ENCODE assay signal across 9 cellular contexts in genomic region chr3:128497305-128498126, GRCh38. TPM values are rescaled to one million over a fixed set of nuclear protein-coding genes. Genes with fewer than 3 reads are reported as not detected.
DNase-seq lines count a peak whose midpoint lies in the region; ATAC-seq and TF ChIP-seq lines count a peak whose summit lies in the region.
"Had no signal": no experiment of that assay in that cellular context is flagged by ENCODE, and none has a peak within 500 bp of the region (broad histone marks: within the 10 kb centered on the region; RNA-seq: fewer than 3 reads in every experiment).

No MANE protein-coding gene starts in this region.

- 3 to 5% methylated on average over 77 of the region's 77 CpGs for WGBS in heart right ventricle, 2 donors
- 7% methylated on average over 74 of the region's 77 CpGs for WGBS in prostate gland
- 2% methylated on average over 77 of the region's 77 CpGs for WGBS in urinary bladder

- H3K36me3 ChIP-seq in MM.1S (replicated peaks; ENCODE audit: insufficient read depth, low read length) (no peaks in the 10 kb centered on the region), SK-N-MC (ENCODE audit: insufficient read depth, low read length) (no peaks in the 10 kb centered on the region), heart right ventricle (no peaks in the 10 kb centered on the region), prostate gland (no peaks in the 10 kb centered on the region), urinary bladder (ENCODE audit: insufficient read depth) (no peaks in the 10 kb centered on the region)

- H4K20me1 ChIP-seq in MM.1S (ENCODE audit: insufficient read depth, low read length) = no peaks in the 10 kb centered on the region

- TF ChIP-seq CTCF in MM.1S (IDR thresholded peaks at IDR 0.05; ENCODE audit: low read length) = peak; percentile 50
- peak; percentile 57 to 90 (median 81) for TF ChIP-seq CTCF in heart right ventricle (IDR thresholded peaks at IDR 0.05)
- TF ChIP-seq CTCF in prostate gland (IDR thresholded peaks at IDR 0.05) = peak; percentile 74 to 98 (median 81)

- H3K27ac Mint-ChIP-seq in activated naive CD4-positive, alpha-beta T cell treated with anti-CD3 and anti-CD28 coated beads, Interleukin-2, amount 10 ng/mL, durations not matched to agents 7 days and 5 days = no peak overlapping the region

- intact Hi-C loops in heart right ventricle (cut with DNase I) = loop anchor here (2.0 to 10.0 kb wide), 12 partner anchors 70 to 413 kb away; no protein-coding TSS in a partner anchor
- intact Hi-C loops in prostate gland (cut with DNase I) = loop anchor here (2.0 to 5.0 kb wide), 4 partner anchors 71 to 420 kb away; no protein-coding TSS in a partner anchor

- TF ChIP-seq POLR2A in prostate gland (IDR thresholded peaks at IDR 0.05) = peak; percentile 7

- ATAC-seq in heart right ventricle (peak; percentile 66 to 88 (median 82)), HG03135 (IDR thresholded peaks at IDR 0.05; ENCODE audit: unreplicated experiment) (no peak)

- H3K4me1 ChIP-seq in MM.1S (ENCODE audit: low read length) (no peaks in the 10 kb centered on the region), heart right ventricle (peaks cover 2 to 31% (median 27%) of the 10 kb centered on the region in 9 donors), prostate gland (replicated peaks) (no peaks in the 10 kb centered on the region), urinary bladder (ENCODE audit: insufficient read depth) (no peaks in the 10 kb centered on the region)

- no peaks in the 10 kb centered on the region for H3F3A ChIP-seq in MM.1S (ENCODE audit: insufficient read depth, low read length)

- peaks cover 85% of the 10 kb centered on the region for H3K27me3 Mint-ChIP-seq in activated naive CD4-positive, alpha-beta T cell treated with anti-CD3 and anti-CD28 coated beads, Interleukin-2, amount 10 ng/mL, durations not matched to agents 7 days and 5 days

- H3K4me1 Mint-ChIP-seq in activated naive CD4-positive, alpha-beta T cell treated with anti-CD3 and anti-CD28 coated beads, Interleukin-2, amount 10 ng/mL, durations not matched to agents 7 days and 5 days = peaks cover 10% of the 10 kb centered on the region

- CTCF ChIA-PET in activated naive CD4-positive, alpha-beta T cell treated with anti-CD3 and anti-CD28 coated beads, Interleukin-2, amount 10 ng/mL, durations not matched to agents 7 days and 5 days (lab: Charles Lee) = interaction anchor here (0.8 to 5.3 kb wide), 5 partner anchors 8 to 109 kb away, joined by 3 to 62 read pairs (median 5); no protein-coding TSS in a partner anchor

- H3K4me3 Mint-ChIP-seq in activated naive CD4-positive, alpha-beta T cell treated with anti-CD3 and anti-CD28 coated beads, Interleukin-2, amount 10 ng/mL, durations not matched to agents 7 days and 5 days = peak overlapping the region; percentile 67

- H3K4me3 ChIP-seq in MM.1S (ENCODE audit: low read length) (peak overlapping the region; percentile 61), SK-N-MC (peak overlapping the region; percentile 84), heart right ventricle (peak overlapping the region; percentile 32 to 65 (median 55)), prostate gland (peak overlapping the region; percentile 53 to 56), urinary bladder (ENCODE audit: low read depth, low read length) (peak overlapping the region; percentile 60)

- H3K27me3 ChIP-seq in MM.1S (replicated peaks; ENCODE audit: insufficient read depth, low read length) (peaks cover 94% of the 10 kb centered on the region), heart right ventricle (peaks cover 3 to 89% (median 48%) of the 10 kb centered on the region in 7 donors), prostate gland (replicated peaks; ENCODE audit: insufficient read depth) (no peaks in the 10 kb centered on the region)

- no peaks in the 10 kb centered on the region for H3K79me2 ChIP-seq in MM.1S (ENCODE audit: low read length)

- H3K9me3 Mint-ChIP-seq in activated naive CD4-positive, alpha-beta T cell treated with anti-CD3 and anti-CD28 coated beads, Interleukin-2, amount 10 ng/mL, durations not matched to agents 7 days and 5 days = no peaks in the 10 kb centered on the region

- H3K4me2 ChIP-seq in MM.1S (ENCODE audit: low read depth, low read length) = peak overlapping the region; percentile 76

- no peaks in the 10 kb centered on the region for H3K9me2 ChIP-seq in MM.1S (replicated peaks; ENCODE audit: insufficient read depth, low read length)

- H3K9ac ChIP-seq in MM.1S (ENCODE audit: low read length) (no peak overlapping the region), SK-N-MC (ENCODE audit: insufficient read length) (peak overlapping the region; percentile 62)

- DNase-seq in DMS53 treated with DMSO at 0.1 percent for 48 hours (lab: John Stamatoyannopoulos, UW; ENCODE audit: unreplicated experiment) (peak; percentile 32), MM.1S (peak; percentile 44), SK-N-MC (ENCODE audit: low read depth, low spot score) (no peak), heart right ventricle (peak; percentile 76 to 78), prostate gland (ENCODE audit: low spot score) (peak; percentile 79)
- peak; percentile 75 for DNase-seq in activated naive CD4-positive, alpha-beta T cell treated with anti-CD3 and anti-CD28 coated beads, Interleukin-2, amount 10 ng/mL, durations not matched to agents 7 days and 5 days

- no peaks in the 10 kb centered on the region for H3K9me3 ChIP-seq in MM.1S (replicated peaks; ENCODE audit: insufficient read depth, low read length)
- H3K9me3 ChIP-seq in SK-N-MC (ENCODE audit: low read depth, low read length) = no peaks in the 10 kb centered on the region
- peaks cover 0 to 3% (median 0%) of the 10 kb centered on the region in 11 donors for H3K9me3 ChIP-seq in heart right ventricle
- H3K9me3 ChIP-seq in prostate gland = no peaks in the 10 kb centered on the region

- peak overlapping the region; percentile 65; the same call in 1 of the 2 replicates for H2AFZ ChIP-seq in MM.1S (ENCODE audit: low read length)

- H3K27ac ChIP-seq in MM.1S (ENCODE audit: low read length) = no peak overlapping the region
- H3K27ac ChIP-seq in SK-N-MC = no peak overlapping the region
- peak overlapping the region in 2 of 10 donors; percentile 6 to 55 for H3K27ac ChIP-seq in heart right ventricle
- peak overlapping the region; percentile 18 to 55 for H3K27ac ChIP-seq in prostate gland
- no peak overlapping the region for H3K27ac ChIP-seq in urinary bladder (ENCODE audit: low read depth)

- H3K36me3 Mint-ChIP-seq in activated naive CD4-positive, alpha-beta T cell treated with anti-CD3 and anti-CD28 coated beads, Interleukin-2, amount 10 ng/mL, durations not matched to agents 7 days and 5 days = no peaks in the 10 kb centered on the region

RNA-seq across cellular contexts. Expression of gene GATA2, which starts 4.5 kb away (rescaled TPM):
- 10 to 100 TPM in 7 of 10 donors, 1 to 10 TPM in 3; 6.8 to 21.4 (median 10.7) TPM for total RNA-seq in heart right ventricle
- polyA plus RNA-seq in heart right ventricle = 10 to 100 TPM; 16.0 to 29.8 TPM
- total RNA-seq in prostate gland = 100 to 1,000 TPM; 181 to 275 TPM
- 19.2 TPM for total RNA-seq in urinary bladder
- 25.7 TPM for polyA plus RNA-seq in urinary bladder

RNA-seq across cellular contexts. Expression of gene DNAJB8, which starts 30.8 kb away (rescaled TPM):
- total RNA-seq in heart right ventricle (not detected), prostate gland (1 to 10 TPM in 1 of 2 donors, not detected in 1; 3.2 TPM), urinary bladder (not detected)
- polyA plus RNA-seq in heart right ventricle (not detected), urinary bladder (not detected)
- polyA plus RNA-seq: adipose tissue had no signal

Comparison
In these comparisons a context has a peak if more than half of its experiments do, and no peak if none do; other contexts are left out.
1. H3K27ac ChIP-seq: peak in prostate gland (2 of 2); none in MM.1S (single experiment), SK-N-MC (single experiment) and urinary bladder (single experiment).
2. Peak in every context shown above with its lines, with median percentiles within 50 percentile points of each other: H3K4me3 ChIP-seq and CTCF ChIP-seq.